In the genomic region with DNA sequence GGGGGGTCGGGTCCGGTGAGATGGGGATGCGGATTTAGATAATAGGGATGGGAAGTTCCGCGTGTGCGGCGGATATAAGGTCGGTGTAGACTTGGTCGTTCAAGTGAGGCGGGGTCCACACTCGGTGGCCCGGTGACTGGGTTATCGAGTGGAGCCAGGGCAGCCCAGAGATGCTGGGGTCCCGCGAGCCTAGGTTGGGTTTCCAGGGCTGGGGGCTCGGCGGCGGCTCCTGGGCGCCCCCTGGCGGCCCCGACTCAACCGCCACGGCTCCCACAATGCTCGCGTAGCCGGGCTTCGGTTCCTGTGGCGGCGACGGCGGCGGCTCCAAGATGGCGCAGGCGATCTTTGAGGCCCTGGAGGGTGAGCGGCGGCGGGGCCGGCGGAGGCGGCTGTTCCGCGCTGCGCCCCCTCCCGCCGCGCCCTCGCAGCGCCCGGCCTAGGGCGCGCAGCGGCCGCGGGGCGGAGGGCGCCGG, we compare ENCODE assay signal across 8 cellular contexts. TPM values are rescaled to one million over a fixed set of nuclear protein-coding genes. Genes with fewer than 3 reads are reported as not detected.
A peak's percentile ranks its signal among the peaks of the same experiment; 100 is the strongest.
DNase-seq lines count a peak whose midpoint lies in the region; ATAC-seq, FAIRE-seq and TF ChIP-seq lines count a peak whose summit lies in the region.

A gene (plus strand): TSS at position 304 of the 473 bp plus-strand sequence. CDS start 26 bp downstream, at position 330.

- peak within 1 kb of the TSS; percentile 78 for H3K9ac ChIP-seq in Karpas-422 (ENCODE audit: low read length)

- H3K4me3 ChIP-seq in GM23338 = peak within 1 kb of the TSS; percentile 74
- H3K4me3 ChIP-seq in Karpas-422 (ENCODE audit: low read length) = peak within 1 kb of the TSS; percentile 80
- peak within 1 kb of the TSS; percentile 16 to 59 (median 41) for H3K4me3 ChIP-seq in pancreas
- H3K4me3 ChIP-seq in thymus (ENCODE audit: low read length) = peak within 1 kb of the TSS; percentile 63

- 4 to 9% methylated on average over 19 to 57 of the region's 57 CpGs for WGBS in pancreas, 2 donors
- WGBS in thymus = 2% methylated on average over 57 of the region's 57 CpGs

- peaks cover 12% of the 10 kb centered on the region for H3K9me3 ChIP-seq in Karpas-422 (ENCODE audit: low read length)
- H3K9me3 ChIP-seq in pancreas = no peaks in the 10 kb centered on the region
- H3K9me3 ChIP-seq in thymus (ENCODE audit: control insufficient read depth) = peaks cover 1% of the 10 kb centered on the region

- peaks cover 12% of the 10 kb centered on the region for H3K9me3 Mint-ChIP-seq in GM23338

- H2AFZ ChIP-seq in GM23338 = peak within 1 kb of the TSS; percentile 100
- H2AFZ ChIP-seq in Karpas-422 (ENCODE audit: low read length) = peak within 1 kb of the TSS; percentile 100

- DNase-seq in EL (peak; percentile 85), GM23338 (ENCODE audit: low spot score) (peak; percentile 91), Karpas-422 (peak; percentile 96), RPMI7951 (ENCODE audit: low read depth) (peak; percentile 88), glomerular visceral epithelial cell (ENCODE audit: extremely low spot score) (peak; percentile 94), pancreas (peak; percentile 86 to 96 (median 92))
- DNase-seq in activated T-helper 9 cell treated with anti-CD3 and anti-CD28 coated beads, Interleukin-2, amount 50 U/mL, for 16 hours (ENCODE audit: low read depth) = peak; percentile 85

- intact Hi-C loops in pancreas (cut with DNase I) = no loop called here

- H3K4me1 ChIP-seq in GM23338 (ENCODE audit: insufficient read depth) (peaks cover 17% of the 10 kb centered on the region; the same call in 1 of the 2 replicates), Karpas-422 (ENCODE audit: low read length) (peaks cover 31% of the 10 kb centered on the region), pancreas (peaks cover 3 to 14% (median 9%) of the 10 kb centered on the region in 3 donors), thymus (ENCODE audit: control insufficient read depth, insufficient read depth, low read length) (peaks cover 3% of the 10 kb centered on the region)

- peaks cover 24% of the 10 kb centered on the region for H3K27me3 Mint-ChIP-seq in GM23338 (ENCODE audit: insufficient read depth, low read depth, poor library complexity)

- H3K4me3 Mint-ChIP-seq in GM23338 = peak within 1 kb of the TSS; percentile 76

- H3K9me2 ChIP-seq in GM23338 (ENCODE audit: insufficient read depth) = no peaks in the 10 kb centered on the region
- no peaks in the 10 kb centered on the region for H3K9me2 ChIP-seq in Karpas-422 (replicated peaks; ENCODE audit: insufficient read depth, low read length)

- H3K36me3 Mint-ChIP-seq in GM23338 (ENCODE audit: low read depth) = peaks cover 12% of the 10 kb centered on the region

- H3K4me2 ChIP-seq in GM23338 = peak within 1 kb of the TSS; percentile 97
- H3K4me2 ChIP-seq in Karpas-422 (ENCODE audit: low read depth, low read length, poor library complexity, severe bottlenecking) = peak within 1 kb of the TSS; percentile 82

- H3K27ac ChIP-seq in GM23338 (ENCODE audit: low read depth) (peak within 1 kb of the TSS; percentile 86; the same call in 1 of the 2 replicates), Karpas-422 (ENCODE audit: low read length) (peak within 1 kb of the TSS; percentile 95), pancreas (peak within 1 kb of the TSS; percentile 89 to 96 (median 92)), thymus (ENCODE audit: low read depth) (peak within 1 kb of the TSS; percentile 96)

- no peaks in the 10 kb centered on the region for H4K20me1 ChIP-seq in GM23338 (replicated peaks; ENCODE audit: insufficient read depth)
- no peaks in the 10 kb centered on the region for H4K20me1 ChIP-seq in Karpas-422 (ENCODE audit: insufficient read depth, low read depth, low read length)

- ATAC-seq in GM23338 (peak; percentile 86), pancreas (peak in 3 of 4 donors; percentile 76 to 82 (median 79))

- H3K27ac Mint-ChIP-seq in GM23338 = no peak within 1 kb of the TSS; the same call in 1 of the 2 replicates

- TF ChIP-seq CTCF in GM23338 (conservative IDR thresholded peaks at IDR 0.05; ENCODE audit: low read depth in 2 of 2) (peak; percentile 58 to 78), pancreas (IDR thresholded peaks at IDR 0.05) (peak; percentile 77 to 85 (median 82))

- H3K4me1 Mint-ChIP-seq in GM23338 = peaks cover 17% of the 10 kb centered on the region

- H3K27me3 ChIP-seq in GM23338 (ENCODE audit: insufficient read depth) (no peaks in the 10 kb centered on the region), Karpas-422 (ENCODE audit: low read length) (no peaks in the 10 kb centered on the region), pancreas (no peaks in the 10 kb centered on the region), thymus (ENCODE audit: control insufficient read depth, insufficient read depth) (no peaks in the 10 kb centered on the region)

- H3K36me3 ChIP-seq in GM23338 (ENCODE audit: insufficient read depth) (no peaks in the 10 kb centered on the region), Karpas-422 (ENCODE audit: insufficient read depth, low read length) (no peaks in the 10 kb centered on the region; the same call in 1 of the 2 replicates), pancreas (no peaks in the 10 kb centered on the region), thymus (ENCODE audit: control insufficient read depth, insufficient read depth) (no peaks in the 10 kb centered on the region)

- H3K79me2 ChIP-seq in GM23338 (replicated peaks; ENCODE audit: insufficient read depth) (no peaks in the 10 kb centered on the region), Karpas-422 (ENCODE audit: low read length) (no peaks in the 10 kb centered on the region)

- FAIRE-seq in pancreas (lab: Jason Lieb, UNC) = no peak

- peaks cover 6% of the 10 kb centered on the region; the same call in 1 of the 2 replicates for H3F3A ChIP-seq in GM23338 (replicated peaks; ENCODE audit: low read depth)

TF ChIP-seq in GM23338, 12 proteins besides CTCF, POLR2A, EP300 and RAD21 (continues in another document):
- TF ChIP-seq CREB1 (CRISPR knock-in tag; IDR thresholded peaks at IDR 0.05; ENCODE audit: low read depth) (peak; percentile 25; the same call in 1 of the 2 replicates), NANOG (IDR thresholded peaks at IDR 0.05; ENCODE audit: borderline replicate concordance) (no peak), ZNF114 (CRISPR knock-in tag; IDR thresholded peaks at IDR 0.05) (no peak), JUNB (IDR thresholded peaks at IDR 0.05; ENCODE audit: unreplicated experiment) (no peak), EZH2 (IDR thresholded peaks at IDR 0.05; ENCODE audit: low read depth, unreplicated experiment) (no peak), ZNF331 (CRISPR knock-in tag; IDR thresholded peaks at IDR 0.05; ENCODE audit: low read depth) (no peak), STAT1 (IDR thresholded peaks at IDR 0.05; ENCODE audit: unreplicated experiment) (no peak), POLR2AphosphoS5 (IDR thresholded peaks at IDR 0.05; ENCODE audit: low read depth) (0 out of 2 replicates have a peak, but pooled peaks have one; percentile 4)
- TF ChIP-seq, protein P1, sequence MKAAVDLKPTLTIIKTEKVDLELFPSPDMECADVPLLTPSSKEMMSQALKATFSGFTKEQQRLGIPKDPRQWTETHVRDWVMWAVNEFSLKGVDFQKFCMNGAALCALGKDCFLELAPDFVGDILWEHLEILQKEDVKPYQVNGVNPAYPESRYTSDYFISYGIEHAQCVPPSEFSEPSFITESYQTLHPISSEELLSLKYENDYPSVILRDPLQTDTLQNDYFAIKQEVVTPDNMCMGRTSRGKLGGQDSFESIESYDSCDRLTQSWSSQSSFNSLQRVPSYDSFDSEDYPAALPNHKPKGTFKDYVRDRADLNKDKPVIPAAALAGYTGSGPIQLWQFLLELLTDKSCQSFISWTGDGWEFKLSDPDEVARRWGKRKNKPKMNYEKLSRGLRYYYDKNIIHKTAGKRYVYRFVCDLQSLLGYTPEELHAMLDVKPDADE (IDR thresholded peaks at IDR 0.05) = no peak

RNA-seq across cellular contexts. Expression of the gene that starts here (rescaled TPM):
- total RNA-seq in GM23338 (2014; rRNA removed; shearing (Covaris generic)) = 6.1 and 6.2 TPM in 2 replicates
- polyA plus RNA-seq in GM23338 (2016; fragmentation: Nextera tagmentation; extraction: Ambion mirVana) (3.6 and 4.3 TPM in 2 replicates), pancreas (1 to 10 TPM; 4.2 to 5.7 TPM), thymus (4.7 TPM)
- total RNA-seq in Karpas-422 (2014; rRNA removed; shearing (Covaris generic); ENCODE audit: low replicate concordance) = 3.0 and 4.9 TPM in 2 replicates
- 1.6 and 2.0 TPM in 2 replicates for total RNA-seq in RPMI7951 (2014; rRNA removed; shearing (Covaris generic))
- 1 to 10 TPM; 1.1 to 2.9 (median 1.4) TPM for total RNA-seq in pancreas

Comparison
In these comparisons a context has a peak if more than half of its experiments do, and no peak if none do; other contexts are left out.
1. Peak in every context shown above with its lines: DNase-seq, ATAC-seq, H3K4me3 ChIP-seq and H3K27ac ChIP-seq.